In the genomic region with DNA sequence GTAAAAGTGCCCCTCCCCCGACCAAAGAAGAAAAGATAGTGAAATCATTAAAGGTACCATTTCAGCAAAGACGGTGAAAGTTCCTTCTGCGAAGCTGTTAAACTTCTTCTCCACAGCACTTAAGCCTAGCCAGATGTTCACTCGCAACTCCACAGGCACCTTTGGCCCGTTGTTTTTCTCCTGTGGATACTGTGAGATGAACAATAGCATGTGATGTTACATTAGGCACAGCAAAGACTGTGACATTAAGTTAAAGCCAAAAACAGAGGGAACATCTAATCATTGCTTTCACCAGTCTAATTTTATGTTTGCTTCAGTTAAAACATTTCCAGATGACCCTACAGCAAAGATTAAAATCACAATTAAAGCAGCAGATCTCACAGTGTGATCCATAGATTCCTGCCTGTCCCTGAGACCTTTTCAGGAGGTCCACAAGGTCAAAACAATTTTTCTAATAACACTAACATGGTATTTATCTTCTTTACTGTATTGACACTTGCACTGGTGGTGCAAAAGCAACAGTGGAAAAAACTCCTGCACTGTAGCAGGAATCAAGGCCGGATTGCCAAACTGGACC, we compare ENCODE assay signal across 16 cellular contexts.
DNase-seq lines count a peak whose midpoint lies in the region; ATAC-seq and TF ChIP-seq lines count a peak whose summit lies in the region.
"Had no signal": no experiment of that assay in that cellular context is flagged by ENCODE, and none has a peak within 500 bp of the region (broad histone marks: within the 10 kb centered on the region; RNA-seq: fewer than 3 reads in every experiment).

No MANE protein-coding gene starts in this region.

- H3K9me3 ChIP-seq in SK-N-SH (no peaks in the 10 kb centered on the region), esophagus muscularis mucosa (no peaks in the 10 kb centered on the region), neural progenitor cell (ENCODE audit: low read depth) (no peaks in the 10 kb centered on the region), lower lobe of right lung (no peaks in the 10 kb centered on the region)

- H3K9me3 Mint-ChIP-seq in neural progenitor cell: peaks cover 2% of the 10 kb centered on the region
- H3K9me3 Mint-ChIP-seq in activated T-cell treated with anti-CD3 and anti-CD28 coated beads, Interleukin-2, amount 50 U/mL, for 24 hours: no peaks in the 10 kb centered on the region
- H3K9me3 Mint-ChIP-seq: CD4-positive, alpha-beta T cell had no signal

- CTCF ChIA-PET in SK-N-SH (lab: Yijun Ruan, JAX): interaction anchor here (0.9 to 3.8 kb wide), 6 partner anchors 12 to 290 kb away, joined by 3 to 23 read pairs (median 6); a partner anchor contains a TSS

- H3K4me3 ChIP-seq in SK-N-SH (ENCODE audit: low read depth in 2 of 2, low read length in 1 of 2) (no peak overlapping the region), esophagus muscularis mucosa (no peak overlapping the region), neural progenitor cell (no peak overlapping the region), lower lobe of right lung (no peak overlapping the region)

- peaks cover 18% of the 10 kb centered on the region for H3K4me1 Mint-ChIP-seq in neural progenitor cell
- H3K4me1 Mint-ChIP-seq in activated T-cell treated with anti-CD3 and anti-CD28 coated beads, Interleukin-2, amount 50 U/mL, for 24 hours (ENCODE audit: low read depth): peaks cover 9% of the 10 kb centered on the region
- H3K4me1 Mint-ChIP-seq: B cell had no signal

- 0 out of 4 replicates have a peak, but pooled peaks of 1 of the 2 experiments have one; percentile 36 for TF ChIP-seq EP300 in SK-N-SH (IDR thresholded peaks at IDR 0.05; ENCODE audit: borderline replicate concordance in 1 of 2, low read depth in 1 of 2, low read length in 1 of 2)
- TF ChIP-seq EP300 in esophagus muscularis mucosa (IDR thresholded peaks at IDR 0.05): no peak

- ATAC-seq in Right ventricle myocardium superior (ENCODE audit: poor library complexity) (peak; percentile 70), Right ventricle myocardium inferior (no peak), GM19324 (IDR thresholded peaks at IDR 0.05; ENCODE audit: low FRiP score, unreplicated experiment) (no peak), lower lobe of right lung (no peak)
- ATAC-seq: HCT116 had no signal

- no peaks in the 10 kb centered on the region for H3K9me2 ChIP-seq in SK-N-SH

- POLR2A ChIA-PET in SK-N-SH (lab: Yijun Ruan, JAX): no interaction called here

- H3K4me3 Mint-ChIP-seq in neural progenitor cell: no peak overlapping the region
- H3K4me3 Mint-ChIP-seq in activated T-cell treated with anti-CD3 and anti-CD28 coated beads, Interleukin-2, amount 50 U/mL, for 24 hours: no peak overlapping the region
- H3K4me3 Mint-ChIP-seq: B cell; CD4-positive, alpha-beta T cell had no signal

- H3K27me3 Mint-ChIP-seq in neural progenitor cell (ENCODE audit: insufficient read depth, low read depth): peaks cover 2% of the 10 kb centered on the region
- peaks cover 3% of the 10 kb centered on the region for H3K27me3 Mint-ChIP-seq in activated T-cell treated with anti-CD3 and anti-CD28 coated beads, Interleukin-2, amount 50 U/mL, for 24 hours

- H4K20me1 ChIP-seq in SK-N-SH (ENCODE audit: insufficient read depth): no peaks in the 10 kb centered on the region
- H4K20me1 ChIP-seq in neural progenitor cell (ENCODE audit: low read depth): no peaks in the 10 kb centered on the region

- H3K36me3 ChIP-seq in SK-N-SH (replicated peaks in 1 of 2; ENCODE audit: control insufficient read depth in 1 of 2, insufficient read depth in 2 of 2, low read length in 1 of 2) (peaks cover 71 to 85% of the 10 kb centered on the region in 2 experiments), esophagus muscularis mucosa (peaks cover 37 to 98% (median 70%) of the 10 kb centered on the region in 4 donors), neural progenitor cell (no peaks in the 10 kb centered on the region), lower lobe of right lung (peaks cover 98% of the 10 kb centered on the region)

- peaks cover 0 to 4% of the 10 kb centered on the region in 2 experiments; a peak in 2 of 4 replicates for H3K4me1 ChIP-seq in SK-N-SH (ENCODE audit: control insufficient read depth in 1 of 2, insufficient read depth in 2 of 2, low read depth in 1 of 2, low read length in 1 of 2)
- no peaks in the 10 kb centered on the region for H3K4me1 ChIP-seq in esophagus muscularis mucosa
- peaks cover 13% of the 10 kb centered on the region for H3K4me1 ChIP-seq in neural progenitor cell
- peaks cover 6% of the 10 kb centered on the region for H3K4me1 ChIP-seq in lower lobe of right lung

- H2AFZ ChIP-seq in SK-N-SH (ENCODE audit: low read depth): no peak overlapping the region
- H2AFZ ChIP-seq in neural progenitor cell (replicated peaks): peak overlapping the region; percentile 12

- H3K4me2 ChIP-seq in SK-N-SH (no peak overlapping the region), neural progenitor cell (no peak overlapping the region)

- H3F3A ChIP-seq in SK-N-SH (replicated peaks; ENCODE audit: insufficient read depth): no peaks in the 10 kb centered on the region
- H3F3A ChIP-seq in neural progenitor cell (ENCODE audit: low read depth): no peaks in the 10 kb centered on the region

- H3K27ac ChIP-seq in SK-N-SH (ENCODE audit: low read depth in 2 of 2, low read length in 1 of 2): peak overlapping the region in 1 of 2 experiments; percentile 53; a peak in 2 of 4 replicates
- no peak overlapping the region for H3K27ac ChIP-seq in esophagus muscularis mucosa (replicated peaks in 1 of 4)
- no peak overlapping the region for H3K27ac ChIP-seq in neural progenitor cell
- H3K27ac ChIP-seq in lower lobe of right lung: no peak overlapping the region

- H3K79me2 ChIP-seq in SK-N-SH (ENCODE audit: insufficient read depth): peaks cover 4% of the 10 kb centered on the region; the same call in 1 of the 2 replicates
- no peaks in the 10 kb centered on the region for H3K79me2 ChIP-seq in neural progenitor cell (ENCODE audit: low read depth)

- no peak for TF ChIP-seq POLR2A in esophagus muscularis mucosa (IDR thresholded peaks at IDR 0.05; ENCODE audit: low read depth)

- H3K27me3 ChIP-seq in SK-N-SH (ENCODE audit: insufficient read depth): no peaks in the 10 kb centered on the region
- no peaks in the 10 kb centered on the region for H3K27me3 ChIP-seq in esophagus muscularis mucosa
- H3K27me3 ChIP-seq in neural progenitor cell: no peaks in the 10 kb centered on the region
- no peaks in the 10 kb centered on the region for H3K27me3 ChIP-seq in lower lobe of right lung (ENCODE audit: low read depth)

- intact Hi-C loops in Right ventricle myocardium superior (cut with DNase I): no loop called here
- intact Hi-C loops in Right ventricle myocardium inferior (cut with DNase I): loop anchor here (10.0 kb wide), 1 partner anchor 315 kb away; no protein-coding TSS in a partner anchor
- intact Hi-C loops in esophagus muscularis mucosa (cut with DNase I): no loop called here
- intact Hi-C loops in lower lobe of right lung (cut with DNase I): no loop called here

- TF ChIP-seq CTCF in SK-N-SH (IDR thresholded peaks at IDR 0.05) (no peak), esophagus muscularis mucosa (IDR thresholded peaks at IDR 0.05) (no peak), neural progenitor cell (IDR thresholded peaks at IDR 0.05) (no peak), lower lobe of right lung (IDR thresholded peaks at IDR 0.05) (no peak)

- no peaks in the 10 kb centered on the region for H3K36me3 Mint-ChIP-seq in neural progenitor cell
- peaks cover 80% of the 10 kb centered on the region for H3K36me3 Mint-ChIP-seq in activated T-cell treated with anti-CD3 and anti-CD28 coated beads, Interleukin-2, amount 50 U/mL, for 24 hours (ENCODE audit: low read depth)

- no peak overlapping the region for H3K27ac Mint-ChIP-seq in neural progenitor cell
- no peak overlapping the region for H3K27ac Mint-ChIP-seq in activated T-cell treated with anti-CD3 and anti-CD28 coated beads, Interleukin-2, amount 50 U/mL, for 24 hours
- H3K27ac Mint-ChIP-seq: B cell; CD4-positive, alpha-beta T cell had no signal

- 66% methylated on average over 6 of the region's 6 CpGs for WGBS in SK-N-SH (ENCODE audit: low lambda C conversion rate)
- 71% methylated on average over 6 of the region's 6 CpGs for WGBS in esophagus muscularis mucosa

- H3K9ac ChIP-seq in SK-N-SH (no peak overlapping the region), neural progenitor cell (no peak overlapping the region)

- DNase-seq in Right ventricle myocardium superior (no peak), Right ventricle myocardium inferior (ENCODE audit: missing footprints) (no peak), SK-N-SH (peak; percentile 36), esophagus muscularis mucosa (ENCODE audit: extremely low spot score) (peak; percentile 50), neural progenitor cell (ENCODE audit: low spot score) (no peak), lower lobe of right lung (no peak)
- DNase-seq in activated T-cell treated with anti-CD3 and anti-CD28 coated beads, Interleukin-2, amount 50 U/mL, for 24 hours: no peak
- DNase-seq: 8988T; ACHN; C1 segment of cervical spinal cord; Calu3; CD4-positive, alpha-beta T cell; DMS 273 treated with DMSO at 0.1 percent for 48 hours had no signal

- TF ChIP-seq RAD21 in SK-N-SH (IDR thresholded peaks at IDR 0.05; ENCODE audit: low read length): no peak

TF ChIP-seq in SK-N-SH, 30 proteins besides CTCF, POLR2A, EP300 and RAD21 (continues in another document):
- TF ChIP-seq NRF1 (IDR thresholded peaks at IDR 0.05; ENCODE audit: low read depth, low read length) (no peak), TEAD4 (IDR thresholded peaks at IDR 0.05; ENCODE audit: borderline replicate concordance, insufficient read depth) (no peak), NFIC (IDR thresholded peaks at IDR 0.05; ENCODE audit: borderline replicate concordance) (no peak), CHD2 (IDR thresholded peaks at IDR 0.05; ENCODE audit: low read length, partially characterized antibody) (peak; percentile 41), SIN3A (IDR thresholded peaks at IDR 0.05; ENCODE audit: borderline replicate concordance, low read depth, low read length) (no peak), GABPA (IDR thresholded peaks at IDR 0.05; ENCODE audit: low read depth) (no peak), MXI1 (IDR thresholded peaks at IDR 0.05; ENCODE audit: low read depth, low read length) (no peak), FOSL2 (IDR thresholded peaks at IDR 0.05; ENCODE audit: borderline replicate concordance, low read depth) (no peak), TCF12 (IDR thresholded peaks at IDR 0.05) (no peak), GATA2 (CRISPR knock-in tag; IDR thresholded peaks at IDR 0.05) (peak; percentile 52; the same call in 1 of the 2 replicates), POLR2AphosphoS5 (IDR thresholded peaks at IDR 0.05; ENCODE audit: low read depth, low read length) (no peak)
- TF ChIP-seq, protein P1, sequence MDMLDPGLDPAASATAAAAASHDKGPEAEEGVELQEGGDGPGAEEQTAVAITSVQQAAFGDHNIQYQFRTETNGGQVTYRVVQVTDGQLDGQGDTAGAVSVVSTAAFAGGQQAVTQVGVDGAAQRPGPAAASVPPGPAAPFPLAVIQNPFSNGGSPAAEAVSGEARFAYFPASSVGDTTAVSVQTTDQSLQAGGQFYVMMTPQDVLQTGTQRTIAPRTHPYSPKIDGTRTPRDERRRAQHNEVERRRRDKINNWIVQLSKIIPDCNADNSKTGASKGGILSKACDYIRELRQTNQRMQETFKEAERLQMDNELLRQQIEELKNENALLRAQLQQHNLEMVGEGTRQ (IDR thresholded peaks at IDR 0.05; ENCODE audit: borderline replicate concordance, low read depth, low read length): no peak

Comparison
In these comparisons a context has a peak if more than half of its experiments do, and no peak if none do; other contexts are left out.
1. DNase-seq: peak in SK-N-SH (single experiment) and esophagus muscularis mucosa (single experiment); none in Right ventricle myocardium superior (single experiment), Right ventricle myocardium inferior (single experiment), neural progenitor cell (single experiment), lower lobe of right lung (single experiment) and activated T-cell treated with anti-CD3 and anti-CD28 coated beads, Interleukin-2, amount 50 U/mL, for 24 hours (single experiment).